ENCODE assay signal across 3 cellular contexts in genomic region chr20:37540838-37541237, GRCh38. TPM values are rescaled to one million over a fixed set of nuclear protein-coding genes. Genes with fewer than 3 reads are reported as not detected.
"Had no signal": no experiment of that assay in that cellular context is flagged by ENCODE, and none has a peak within 500 bp of the region (broad histone marks: within the 10 kb centered on the region; RNA-seq: fewer than 3 reads in every experiment).

No MANE protein-coding gene starts in this region.

RNA-seq across cellular contexts. Expression of gene NNAT, which starts 19.8 kb away (rescaled TPM):
- total RNA-seq: naive thymus-derived CD8-positive, alpha-beta T cell; pulmonary artery endothelial cell; smooth muscle cell had no signal
